Comparison of ENCODE assay signal across 25 cellular contexts in the genomic region with DNA sequence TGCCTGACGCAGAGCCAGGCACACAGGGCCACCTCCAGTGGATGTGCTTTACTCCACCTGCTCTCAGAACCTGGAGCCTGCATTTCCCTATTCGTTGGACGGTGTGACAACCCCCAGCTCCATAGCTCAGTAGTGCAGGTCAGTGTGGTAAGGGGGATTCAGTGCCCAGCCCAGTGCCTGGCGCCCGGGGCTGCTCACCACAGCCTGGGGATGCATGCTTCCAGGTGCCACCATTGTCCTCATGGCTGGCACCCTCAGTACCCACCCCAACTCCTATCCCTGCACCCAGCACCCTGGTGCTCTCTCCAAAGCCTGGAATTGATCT. TPM values are rescaled to one million over a fixed set of nuclear protein-coding genes. Genes with fewer than 3 reads are reported as not detected.
DNase-seq lines count a peak whose midpoint lies in the region; ATAC-seq and TF ChIP-seq lines count a peak whose summit lies in the region.
"Had no signal": no experiment of that assay in that cellular context is flagged by ENCODE, and none has a peak within 500 bp of the region (broad histone marks: within the 10 kb centered on the region; RNA-seq: fewer than 3 reads in every experiment).

No MANE protein-coding gene starts in this region.

- no peaks in the 10 kb centered on the region for H3K9me3 ChIP-seq in hepatocyte (ENCODE audit: low read depth)
- H3K9me3 ChIP-seq in A673 (ENCODE audit: low read depth, low read length, poor library complexity, severe bottlenecking) = no peaks in the 10 kb centered on the region
- H3K9me3 ChIP-seq: A549; BLaER1 treated with 17β-estradiol and CSF1 and Interleukin-3, amounts not matched to agents 10 nM and 100 nM; left lung had no signal

- H3K9me2 ChIP-seq in hepatocyte (replicated peaks; ENCODE audit: insufficient read depth) = no peaks in the 10 kb centered on the region

- H4K20me1 ChIP-seq in hepatocyte (ENCODE audit: insufficient read depth, poor library complexity, severe bottlenecking) = no peaks in the 10 kb centered on the region
- H4K20me1 ChIP-seq: BLaER1 treated with 17β-estradiol and CSF1 and Interleukin-3, amounts not matched to agents 10 nM and 100 nM had no signal

- H3K36me3 Mint-ChIP-seq in nephron progenitor cell (ENCODE audit: low read depth) = no peaks in the 10 kb centered on the region
- H3K36me3 Mint-ChIP-seq: activated CD8-positive, alpha-beta memory T cell treated with anti-CD3 and anti-CD28 coated beads, Interleukin-2, amount 10 ng/mL, durations not matched to agents 7 days and 5 days; activated naive CD8-positive, alpha-beta T cell treated with anti-CD3 and anti-CD28 coated beads for 36 hours had no signal

- POLR2A ChIA-PET in A673 (lab: Charles Lee; ENCODE audit: low non-redundant PET) = no interaction called here

- no peak overlapping the region for H3K4me3 ChIP-seq in ACC112 (ENCODE audit: low read depth, low read length)
- peak overlapping the region; percentile 18; the same call in 1 of the 2 replicates for H3K4me3 ChIP-seq in WI38 (ENCODE audit: low read depth, low read length)
- no peak overlapping the region for H3K4me3 ChIP-seq in hepatocyte
- H3K4me3 ChIP-seq in A673 (ENCODE audit: low read depth, low read length, poor library complexity, severe bottlenecking) = no peak overlapping the region
- H3K4me3 ChIP-seq: A549; BLaER1 treated with 17β-estradiol and CSF1 and Interleukin-3, amounts not matched to agents 10 nM and 100 nM; left lung had no signal

- H3K4me2 ChIP-seq in hepatocyte = no peak overlapping the region
- H3K4me2 ChIP-seq: A549; BLaER1 treated with 17β-estradiol and CSF1 and Interleukin-3, amounts not matched to agents 10 nM and 100 nM had no signal

- H3K27me3 Mint-ChIP-seq in nephron progenitor cell (ENCODE audit: low read depth, poor library complexity) = peaks cover 7% of the 10 kb centered on the region
- H3K27me3 Mint-ChIP-seq: activated CD8-positive, alpha-beta memory T cell treated with anti-CD3 and anti-CD28 coated beads, Interleukin-2, amount 10 ng/mL, durations not matched to agents 7 days and 5 days; activated naive CD8-positive, alpha-beta T cell treated with anti-CD3 and anti-CD28 coated beads for 36 hours; stimulated activated naive CD8-positive, alpha-beta T cell treated with anti-CD3 and anti-CD28 coated beads, Interleukin-15, amount 100 ng/mL, for 72 hours had no signal

- H3K4me1 Mint-ChIP-seq in nephron progenitor cell = peaks cover 36% of the 10 kb centered on the region
- H3K4me1 Mint-ChIP-seq: activated CD8-positive, alpha-beta memory T cell treated with anti-CD3 and anti-CD28 coated beads, Interleukin-2, amount 10 ng/mL, durations not matched to agents 7 days and 5 days; activated naive CD8-positive, alpha-beta T cell treated with anti-CD3 and anti-CD28 coated beads for 36 hours; stimulated activated naive CD8-positive, alpha-beta T cell treated with anti-CD3 and anti-CD28 coated beads, Interleukin-15, amount 100 ng/mL, for 72 hours had no signal

- intact Hi-C loops in posterior vena cava (cut with DNase I) = no loop called here
- intact Hi-C loops in A673 (cut with micrococcal nuclease; ENCODE audit: unreplicated experiment) = no loop called here

- CTCF ChIA-PET in A673 (lab: Charles Lee) = no interaction called here

- H3K9me3 Mint-ChIP-seq in nephron progenitor cell = peaks cover 13% of the 10 kb centered on the region
- H3K9me3 Mint-ChIP-seq: activated naive CD8-positive, alpha-beta T cell treated with anti-CD3 and anti-CD28 coated beads for 36 hours; activated T-helper 1 cell treated with anti-CD3 and anti-CD28 coated beads, Interleukin-12 subunit alpha, Interleukin-12 subunit beta, Interleukin-2, Interleukin-4 antibody, amounts not matched to agents 30 ng/mL and 10 ng/mL and 1 ng/mL, durations not matched to agents 14 hours and 24 hours and 36 hours; stimulated activated naive CD8-positive, alpha-beta T cell treated with anti-CD3 and anti-CD28 coated beads, Interleukin-15, amount 100 ng/mL, for 72 hours had no signal

- H3K4me3 Mint-ChIP-seq in nephron progenitor cell = no peak overlapping the region
- H3K4me3 Mint-ChIP-seq: activated CD8-positive, alpha-beta memory T cell treated with anti-CD3 and anti-CD28 coated beads, Interleukin-2, amount 10 ng/mL, durations not matched to agents 7 days and 5 days; activated naive CD8-positive, alpha-beta T cell treated with anti-CD3 and anti-CD28 coated beads for 36 hours; activated T-helper 1 cell treated with anti-CD3 and anti-CD28 coated beads, Interleukin-12 subunit alpha, Interleukin-12 subunit beta, Interleukin-2, Interleukin-4 antibody, amounts not matched to agents 30 ng/mL and 10 ng/mL and 1 ng/mL, durations not matched to agents 14 hours and 24 hours and 36 hours; stimulated activated naive CD8-positive, alpha-beta T cell treated with anti-CD3 and anti-CD28 coated beads, Interleukin-15, amount 100 ng/mL, for 72 hours had no signal

- H3K79me2 ChIP-seq in ACC112 (ENCODE audit: control insufficient read depth, insufficient read depth, low read length, unreplicated experiment) (no peaks in the 10 kb centered on the region), hepatocyte (no peaks in the 10 kb centered on the region)

- H3K27ac ChIP-seq in ACC112 (ENCODE audit: low read depth, low read length) (peak overlapping the region; percentile 49; the same call in 1 of the 2 replicates), hepatocyte (peak overlapping the region; percentile 37), A673 (ENCODE audit: low read depth, low read length, poor library complexity, severe bottlenecking) (no peak overlapping the region)
- H3K27ac ChIP-seq: A549; BLaER1 treated with 17β-estradiol and CSF1 and Interleukin-3, amounts not matched to agents 10 nM and 100 nM; left lung had no signal

- ATAC-seq in HG03159 (IDR thresholded peaks at IDR 0.05; ENCODE audit: unreplicated experiment) (no peak), GM18498 (IDR thresholded peaks at IDR 0.05; ENCODE audit: unreplicated experiment) (no peak)
- ATAC-seq: A549; activated CD8-positive, alpha-beta memory T cell treated with anti-CD3 and anti-CD28 coated beads, Interleukin-2, amount 10 ng/mL, durations not matched to agents 7 days and 5 days; left lung; Panc1; stimulated activated naive CD8-positive, alpha-beta T cell treated with anti-CD3 and anti-CD28 coated beads, Interleukin-15, amount 100 ng/mL, for 72 hours had no signal

- H3K27ac Mint-ChIP-seq in nephron progenitor cell = no peak overlapping the region
- H3K27ac Mint-ChIP-seq: activated CD8-positive, alpha-beta memory T cell treated with anti-CD3 and anti-CD28 coated beads, Interleukin-2, amount 10 ng/mL, durations not matched to agents 7 days and 5 days; activated naive CD8-positive, alpha-beta T cell treated with anti-CD3 and anti-CD28 coated beads for 36 hours; activated T-helper 1 cell treated with anti-CD3 and anti-CD28 coated beads, Interleukin-12 subunit alpha, Interleukin-12 subunit beta, Interleukin-2, Interleukin-4 antibody, amounts not matched to agents 30 ng/mL and 10 ng/mL and 1 ng/mL, durations not matched to agents 14 hours and 24 hours and 36 hours had no signal

- H3K4me1 ChIP-seq in ACC112 (ENCODE audit: control insufficient read depth, insufficient read depth, low read length, unreplicated experiment) (peaks cover 7% of the 10 kb centered on the region), hepatocyte (ENCODE audit: insufficient read depth) (peaks cover 3% of the 10 kb centered on the region), A673 (ENCODE audit: insufficient read depth, low read length, poor library complexity, severe bottlenecking) (no peaks in the 10 kb centered on the region)
- H3K4me1 ChIP-seq: A549, left lung had no signal

- TF ChIP-seq CTCF in WI38 (IDR thresholded peaks at IDR 0.05; ENCODE audit: low read depth, low read length) (no peak), hepatocyte (IDR thresholded peaks at IDR 0.05; ENCODE audit: poor library complexity) (no peak), nephron progenitor cell (IDR thresholded peaks at IDR 0.05) (no peak), A673 (conservative IDR thresholded peaks at IDR 0.05; ENCODE audit: low read depth, low read length) (no peak)

- WGBS in hepatocyte (ENCODE audit: low lambda C conversion rate, missing lambda C conversion rate) = 95% methylated on average over 5 of the region's 5 CpGs

- no peak for DNase-seq in hepatocyte (ENCODE audit: low spot score)
- DNase-seq in posterior vena cava (ENCODE audit: low spot score) = peak; percentile 34
- no peak for DNase-seq in nephron progenitor cell
- DNase-seq in A673 (ENCODE audit: low spot score) = no peak
- DNase-seq: activated CD4-positive, alpha-beta T cell treated with anti-CD3 and anti-CD28 coated beads for 4 hours; activated CD8-positive, alpha-beta memory T cell treated with anti-CD3 and anti-CD28 coated beads, Interleukin-2, amount 10 ng/mL, durations not matched to agents 7 days and 5 days; activated naive CD8-positive, alpha-beta T cell treated with anti-CD3 and anti-CD28 coated beads for 36 hours; GOT3; KBM-7; left lung; MM.1S; NCI-H146; NCI-H524; stimulated activated CD4-positive, alpha-beta T cell treated with anti-CD3 and anti-CD28 coated beads, Interleukin-12 subunit alpha, Interleukin-12 subunit beta, amount 100 ng/mL, for 4 hours; stimulated activated CD4-positive, alpha-beta T cell treated with anti-CD3 and anti-CD28 coated beads, Interleukin-4, amount 100 ng/mL, for 4 hours; stimulated activated naive CD8-positive, alpha-beta T cell treated with anti-CD3 and anti-CD28 coated beads, Interleukin-15, amount 100 ng/mL, for 72 hours had no signal

- H3K36me3 ChIP-seq in ACC112 (ENCODE audit: insufficient read depth, low read length) = no peaks in the 10 kb centered on the region
- no peaks in the 10 kb centered on the region for H3K36me3 ChIP-seq in hepatocyte (replicated peaks; ENCODE audit: insufficient read depth, low read depth)
- no peaks in the 10 kb centered on the region for H3K36me3 ChIP-seq in A673 (ENCODE audit: insufficient read depth, low read length, poor library complexity, severe bottlenecking)
- H3K36me3 ChIP-seq: BLaER1 treated with 17β-estradiol and CSF1 and Interleukin-3, amounts not matched to agents 10 nM and 100 nM; left lung had no signal

- H3K27me3 ChIP-seq in ACC112 (ENCODE audit: insufficient read depth, low read length) = no peaks in the 10 kb centered on the region
- no peaks in the 10 kb centered on the region for H3K27me3 ChIP-seq in hepatocyte
- no peaks in the 10 kb centered on the region for H3K27me3 ChIP-seq in A673 (replicated peaks; ENCODE audit: insufficient read depth, low read depth, low read length, poor library complexity)
- H3K27me3 ChIP-seq: BLaER1 treated with 17β-estradiol and CSF1 and Interleukin-3, amounts not matched to agents 10 nM and 100 nM; left lung had no signal

- BruUV-seq in A673 (replicated peaks; lab: Mats Ljungman, UMichigan) = no TSS peak

- H2AFZ ChIP-seq in ACC112 (ENCODE audit: low read length, unreplicated experiment) (no peak overlapping the region), hepatocyte (no peak overlapping the region)

RNA-seq across cellular contexts. Expression of a gene that starts 32.8 kb away (rescaled TPM):
- total RNA-seq in hepatocyte (45.7 and 55.4 TPM in 2 replicates), posterior vena cava (10 to 100 TPM; 27.1 to 62.0 TPM), A673 (2021) (0.11 and 0.39 TPM in 2 replicates)
- 68.0 and 78.8 TPM in 2 replicates for polyA plus RNA-seq in hepatocyte
- total RNA-seq: activated CD8-positive, alpha-beta memory T cell treated with anti-CD3 and anti-CD28 coated beads, Interleukin-2, amount 10 ng/mL, durations not matched to agents 7 days and 5 days; activated naive CD8-positive, alpha-beta T cell treated with anti-CD3 and anti-CD28 coated beads for 36 hours; activated T-helper 1 cell treated with anti-CD3 and anti-CD28 coated beads, Interleukin-12 subunit alpha, Interleukin-12 subunit beta, Interleukin-2, Interleukin-4 antibody, amounts not matched to agents 30 ng/mL and 10 ng/mL and 1 ng/mL, durations not matched to agents 14 hours and 24 hours and 36 hours; T-helper 1 cell treated with Interleukin-12 subunit alpha and Interleukin-12 subunit beta and Interleukin-4 antibody, amounts not matched to agents 30 ng/mL and 1 ng/mL, for 36 hours had no signal
- polyA plus RNA-seq: A549 had no signal

Comparison
In these comparisons a context has a peak if more than half of its experiments do, and no peak if none do; other contexts are left out.
1. RNA of a gene that starts 32.8 kb away (total RNA-seq): 27.1 to 62.0 TPM in posterior vena cava and 45.7 to 55.4 TPM in hepatocyte; 0.11 to 0.39 TPM in A673; every median in the first group is over 10 times any median in the second.